10 cellular contexts compared by ENCODE assay signal in genomic region chr2:202039278-202040100, GRCh38. TPM values are rescaled to one million over a fixed set of nuclear protein-coding genes. Genes with fewer than 3 reads are reported as not detected.
DNase-seq lines count a peak whose midpoint lies in the region; ATAC-seq and TF ChIP-seq lines count a peak whose summit lies in the region.
"Had no signal": no experiment of that assay in that cellular context is flagged by ENCODE, and none has a peak within 500 bp of the region (broad histone marks: within the 10 kb centered on the region; RNA-seq: fewer than 3 reads in every experiment).

No MANE protein-coding gene starts in this region.

- no peaks in the 10 kb centered on the region for H3K9me3 ChIP-seq in skeletal muscle tissue (ENCODE audit: control insufficient read depth in 3 of 3, low read length in 3 of 3)

- DNase-seq in H4 (ENCODE audit: low spot score) (peak; percentile 26), NCI-H524 (lab: John Stamatoyannopoulos, UW) (peak; percentile 29 to 69), foreskin fibroblast (no peak), hepatic stellate cell (ENCODE audit: low spot score) (no peak), NCI-H146 treated with DMSO at 0.1 percent for 48 hours (lab: John Stamatoyannopoulos, UW; ENCODE audit: unreplicated experiment) (no peak)
- DNase-seq: activated T-cell treated with anti-CD3 and anti-CD28 coated beads, Interleukin-2, amount 50 U/mL, for 1 hour; cortex of kidney; NCI-H748 treated with DMSO at 0.1 percent for 48 hours had no signal

- peak overlapping the region; percentile 77 to 88 (median 77) for H3K9ac ChIP-seq in skeletal muscle tissue (ENCODE audit: low read depth in 1 of 3, low read length in 3 of 3)

- H3K27ac ChIP-seq in skeletal muscle tissue (ENCODE audit: low read depth, low read length): peak overlapping the region; percentile 91

- peak overlapping the region; percentile 11 to 24 for H3K4me3 ChIP-seq in foreskin fibroblast (ENCODE audit: low read depth in 1 of 2, low read length in 2 of 2)
- H3K4me3 ChIP-seq in skeletal muscle tissue (ENCODE audit: low read length in 3 of 3): peak overlapping the region; percentile 29 to 88 (median 53)

- peaks cover 0 to 7% (median 2%) of the 10 kb centered on the region in 3 donors for H3K27me3 ChIP-seq in skeletal muscle tissue (ENCODE audit: control insufficient read depth in 3 of 3, insufficient read depth in 3 of 3, low read length in 3 of 3)

- TF ChIP-seq CTCF in foreskin fibroblast (IDR thresholded peaks at IDR 0.05; ENCODE audit: low read depth, low read length): no peak

- peaks cover 28 to 52% (median 36%) of the 10 kb centered on the region in 3 donors for H3K4me1 ChIP-seq in skeletal muscle tissue (ENCODE audit: control insufficient read depth in 3 of 3, insufficient read depth in 3 of 3, low read length in 3 of 3)

- ATAC-seq in HG02885 (IDR thresholded peaks at IDR 0.05; ENCODE audit: poor library complexity, unreplicated experiment): no peak

- no peaks in the 10 kb centered on the region for H3K36me3 ChIP-seq in skeletal muscle tissue (ENCODE audit: control insufficient read depth in 3 of 3, insufficient read depth in 3 of 3, low read length in 3 of 3)

RNA-seq across cellular contexts. Expression of gene FZD7, which starts 5.8 kb away (rescaled TPM):
- total RNA-seq in H4 (2014; rRNA removed; shearing (Covaris generic)): 19.0 and 25.2 TPM in 2 replicates
- total RNA-seq in skeletal muscle tissue: 42.8 TPM

RNA-seq across cellular contexts. Expression of gene KIAA2012, which starts 33.6 kb away (rescaled TPM):
- total RNA-seq in H4 (2014; rRNA removed; shearing (Covaris generic)): not detected in 2 replicates
- total RNA-seq in skeletal muscle tissue: under 0.01 TPM

Comparison
In these comparisons a context has a peak if more than half of its experiments do, and no peak if none do; other contexts are left out.
1. DNase-seq: peak in H4 (single experiment) and NCI-H524 (2 of 2); none in foreskin fibroblast (0 of 2), hepatic stellate cell (single experiment) and NCI-H146 treated with DMSO at 0.1 percent for 48 hours (single experiment).